In genomic region chr14:104184911-104185499, GRCh38 we compare ENCODE assay signal across 1 cellular context.
TF ChIP-seq lines count a peak whose summit lies in the region.

No MANE protein-coding gene starts in this region.

TF ChIP-seq in SK-N-SH treated with all-trans-retinoic acid at 6 μM for 48 hours, 23 proteins besides CTCF, POLR2A, EP300 and RAD21 (continued from another document):
- TF ChIP-seq TSHZ2 (CRISPR knock-in tag; IDR thresholded peaks at IDR 0.05) (no peak), CSDC2 (CRISPR knock-in tag; IDR thresholded peaks at IDR 0.05) (no peak), PATZ1 (CRISPR knock-in tag; IDR thresholded peaks at IDR 0.05; ENCODE audit: borderline replicate concordance) (no peak), RARB (CRISPR knock-in tag; IDR thresholded peaks at IDR 0.05) (no peak), GLIS3 (CRISPR knock-in tag; IDR thresholded peaks at IDR 0.05) (no peak), ISL1 (CRISPR knock-in tag; IDR thresholded peaks at IDR 0.05) (no peak), ZFP30 (CRISPR knock-in tag; IDR thresholded peaks at IDR 0.05) (no peak), SNAI2 (CRISPR knock-in tag; IDR thresholded peaks at IDR 0.05) (no peak), POU6F1 (CRISPR knock-in tag; IDR thresholded peaks at IDR 0.05; ENCODE audit: borderline replicate concordance, low read depth) (no peak), ARNTL (CRISPR knock-in tag; IDR thresholded peaks at IDR 0.05; ENCODE audit: borderline replicate concordance, low read depth) (no peak)
